Comparison of ENCODE assay signal across 19 cellular contexts in genomic region chr11:12098601-12099000, GRCh38.
"Had no signal": no experiment of that assay in that cellular context is flagged by ENCODE, and none has a peak within 500 bp of the region (broad histone marks: within the 10 kb centered on the region; RNA-seq: fewer than 3 reads in every experiment).

No MANE protein-coding gene starts in this region.

- H3K27ac Mint-ChIP-seq: naive thymus-derived CD8-positive, alpha-beta T cell; type B pancreatic cell had no signal

- H3K27ac ChIP-seq: dorsolateral prefrontal cortex, heart left ventricle, neutrophil, skin epidermis, suprapubic skin, thyroid gland had no signal

- H3K9me3 Mint-ChIP-seq: naive thymus-derived CD8-positive, alpha-beta T cell; type B pancreatic cell had no signal

- H3K36me3 Mint-ChIP-seq: naive thymus-derived CD8-positive, alpha-beta T cell; type B pancreatic cell had no signal

- H3K27me3 ChIP-seq: heart left ventricle, suprapubic skin, thyroid gland had no signal

- DNase-seq: cortex of kidney; dorsolateral prefrontal cortex; effector CD8-positive, alpha-beta T cell; foreskin melanocyte; heart left ventricle; hippocampal formation; mammary epithelial cell; naive thymus-derived CD8-positive, alpha-beta T cell; stimulated activated CD4-positive, alpha-beta T cell treated with anti-CD3 and anti-CD28 coated beads, Interleukin-12 subunit alpha, Interleukin-12 subunit beta, amount 100 ng/mL, for 4 hours; stimulated activated naive CD4-positive, alpha-beta T cell; thyroid gland had no signal

- H3K36me3 ChIP-seq: heart left ventricle, neutrophil, suprapubic skin, thyroid gland had no signal

- H3K4me3 ChIP-seq: dorsolateral prefrontal cortex, heart left ventricle, skin epidermis, suprapubic skin, thyroid gland had no signal

- H3K4me3 Mint-ChIP-seq: naive thymus-derived CD8-positive, alpha-beta T cell; type B pancreatic cell had no signal

- H3K9me3 ChIP-seq: heart left ventricle, neutrophil, suprapubic skin, thyroid gland had no signal

- FAIRE-seq: islet of Langerhans, urothelium cell line had no signal

- ATAC-seq: heart left ventricle; left lobe of liver; naive thymus-derived CD8-positive, alpha-beta T cell; sciatic nerve had no signal
